ENCODE assay signal across 15 cellular contexts in genomic region chr12:124520896-124521295, GRCh38. TPM values are rescaled to one million over a fixed set of nuclear protein-coding genes. Genes with fewer than 3 reads are reported as not detected.
DNase-seq lines count a peak whose midpoint lies in the region; ATAC-seq and TF ChIP-seq lines count a peak whose summit lies in the region.
"Had no signal": no experiment of that assay in that cellular context is flagged by ENCODE, and none has a peak within 500 bp of the region (broad histone marks: within the 10 kb centered on the region; RNA-seq: fewer than 3 reads in every experiment).

No MANE protein-coding gene starts in this region.

- H3K9me3 ChIP-seq in SK-N-SH (no peaks in the 10 kb centered on the region), upper lobe of left lung (no peaks in the 10 kb centered on the region)

- ATAC-seq in SK-N-SH treated with all-trans-retinoic acid at 6 μM for 48 hours = no peak
- ATAC-seq in naive B cell (ENCODE audit: low read depth in 2 of 2) = no peak
- ATAC-seq in upper lobe of left lung (ENCODE audit: low FRiP score in 2 of 2) = no peak
- ATAC-seq: activated CD4-positive, CD25-positive, alpha-beta regulatory T cell treated with anti-CD3 and anti-CD28 coated beads, Interleukin-2, amount 50 U/mL, for 24 hours; activated T-cell treated with anti-CD3 and anti-CD28 coated beads, Interleukin-2, amount 50 U/mL, for 4 hours had no signal

- H3K4me1 ChIP-seq in SK-N-SH (ENCODE audit: control insufficient read depth in 1 of 2, insufficient read depth in 2 of 2, low read depth in 1 of 2, low read length in 1 of 2) (peaks cover 28 to 76% of the 10 kb centered on the region in 2 experiments), upper lobe of left lung (peaks cover 56 to 76% (median 73%) of the 10 kb centered on the region in 4 donors)

- H3K27me3 ChIP-seq in SK-N-SH (ENCODE audit: insufficient read depth) (no peaks in the 10 kb centered on the region), dorsolateral prefrontal cortex (no peaks in the 10 kb centered on the region), upper lobe of left lung (no peaks in the 10 kb centered on the region)

- H3K79me2 ChIP-seq in SK-N-SH (ENCODE audit: insufficient read depth) = peaks cover 82% of the 10 kb centered on the region

- peaks cover 0 to 17% (median 0%) of the 10 kb centered on the region in 3 donors for H3K27me3 Mint-ChIP-seq in naive B cell

- no peak for TF ChIP-seq POLR2A in upper lobe of left lung (IDR thresholded peaks at IDR 0.05)

- no peak for DNase-seq in SK-N-SH
- no peak for DNase-seq in dorsolateral prefrontal cortex
- DNase-seq in naive B cell = no peak
- no peak for DNase-seq in upper lobe of left lung
- no peak for DNase-seq in SHP77 (lab: John Stamatoyannopoulos, UW)
- no peak for DNase-seq in NK-92 treated with Interleukin-12 subunit alpha and Interleukin-12 subunit beta, amount 100 ng/mL, for 24 hours (lab: John Stamatoyannopoulos, UW)
- DNase-seq in NCI-H1105 (lab: John Stamatoyannopoulos, UW) = no peak
- DNase-seq: activated T-cell treated with anti-CD3 and anti-CD28 coated beads, Interleukin-2, amount 50 U/mL, for 4 hours; hypothalamus; mesendoderm; NCI-H187; NCI-H526 treated with DMSO at 0.1 percent for 48 hours; SIG-M5 had no signal

- intact Hi-C loops in dorsolateral prefrontal cortex (cut with DNase I) = no loop called here

- H3F3A ChIP-seq in SK-N-SH (replicated peaks; ENCODE audit: insufficient read depth) = peaks cover 38% of the 10 kb centered on the region

- POLR2A ChIA-PET in SK-N-SH (lab: Yijun Ruan, JAX) = interaction anchor here (1.6 kb wide), 1 partner anchor 17 kb away, joined by 6 read pairs; no protein-coding TSS in a partner anchor

- TF ChIP-seq EP300 in SK-N-SH (IDR thresholded peaks at IDR 0.05; ENCODE audit: borderline replicate concordance in 1 of 2, low read depth in 1 of 2, low read length in 1 of 2) (no peak), upper lobe of left lung (IDR thresholded peaks at IDR 0.05) (no peak)

- H3K36me3 ChIP-seq in SK-N-SH (replicated peaks in 1 of 2; ENCODE audit: control insufficient read depth in 1 of 2, insufficient read depth in 2 of 2, low read length in 1 of 2) (no peaks in the 10 kb centered on the region), upper lobe of left lung (no peaks in the 10 kb centered on the region)

- H3K36me3 Mint-ChIP-seq in naive B cell = peaks cover 0 to 3% of the 10 kb centered on the region in 2 donors

- peak overlapping the region in 4 of 6 donors; percentile 38 to 85 (median 52) for H3K27ac Mint-ChIP-seq in naive B cell

- TF ChIP-seq CTCF in SK-N-SH (IDR thresholded peaks at IDR 0.05) (no peak), dorsolateral prefrontal cortex (IDR thresholded peaks at IDR 0.05 in 54 of 56, conservative IDR thresholded peaks at IDR 0.05 in 2 of 56; ENCODE audit: low read depth in 1 of 56, partially characterized antibody in 56 of 56) (no peak), upper lobe of left lung (IDR thresholded peaks at IDR 0.05) (no peak)

- no peak overlapping the region for H3K4me2 ChIP-seq in SK-N-SH

- peaks cover 54 to 75% (median 69%) of the 10 kb centered on the region in 3 donors for H3K4me1 Mint-ChIP-seq in naive B cell

- H3K9me3 Mint-ChIP-seq in naive B cell = no peaks in the 10 kb centered on the region
- H3K9me3 Mint-ChIP-seq: activated T-cell treated with anti-CD3 and anti-CD28 coated beads, Interleukin-2, amount 50 U/mL, for 4 hours had no signal

- H3K27ac ChIP-seq in SK-N-SH (ENCODE audit: low read depth in 2 of 2, low read length in 1 of 2) = peak overlapping the region; percentile 90 to 99; a peak in 3 of 4 replicates
- peak overlapping the region in 49 of 59 donors; percentile 1 to 100 (median 99) for H3K27ac ChIP-seq in dorsolateral prefrontal cortex
- H3K27ac ChIP-seq in upper lobe of left lung = peak overlapping the region; percentile 86 to 95 (median 90)

- CTCF ChIA-PET in SK-N-SH (lab: Yijun Ruan, JAX) = interaction anchor here (0.7 kb wide), 1 partner anchor 34 kb away, joined by 3 read pairs; no protein-coding TSS in a partner anchor

- H3K4me3 ChIP-seq in SK-N-SH (ENCODE audit: low read depth in 2 of 2, low read length in 1 of 2) (no peak overlapping the region), dorsolateral prefrontal cortex (no peak overlapping the region), upper lobe of left lung (no peak overlapping the region)

- 83% methylated on average over 4 of the region's 9 CpGs for WGBS in SK-N-SH (ENCODE audit: low lambda C conversion rate)
- 59 to 61% methylated on average over 5 to 9 of the region's 9 CpGs for WGBS in upper lobe of left lung, 2 donors

- H3K4me3 Mint-ChIP-seq in naive B cell = peak overlapping the region in 4 of 8 donors; percentile 3 to 69 (median 13)
- H3K4me3 Mint-ChIP-seq: activated T-cell treated with anti-CD3 and anti-CD28 coated beads, Interleukin-2, amount 50 U/mL, for 4 hours had no signal

- no peak for TF ChIP-seq RAD21 in SK-N-SH (IDR thresholded peaks at IDR 0.05; ENCODE audit: low read length)

- H3K9ac ChIP-seq in SK-N-SH = no peak overlapping the region; the same call in 1 of the 2 replicates

- no peaks in the 10 kb centered on the region for H3K9me2 ChIP-seq in SK-N-SH

- peaks cover 74% of the 10 kb centered on the region for H4K20me1 ChIP-seq in SK-N-SH (ENCODE audit: insufficient read depth)

- H2AFZ ChIP-seq in SK-N-SH (ENCODE audit: low read depth) = no peak overlapping the region

TF ChIP-seq in SK-N-SH, 30 proteins besides CTCF, POLR2A, EP300 and RAD21:
- TF ChIP-seq FOXJ3 (CRISPR knock-in tag; IDR thresholded peaks at IDR 0.05) (0 out of 2 replicates have a peak, but pooled peaks have one; percentile 10), GATA2 (CRISPR knock-in tag; IDR thresholded peaks at IDR 0.05) (no peak)

TF ChIP-seq in SK-N-SH treated with all-trans-retinoic acid at 6 μM for 48 hours, 23 proteins besides CTCF, POLR2A, EP300 and RAD21 (continues in another document):
- no peak for TF ChIP-seq CSRNP3 (CRISPR knock-in tag; IDR thresholded peaks at IDR 0.05)
- no peak for TF ChIP-seq TCF4 (CRISPR knock-in tag; IDR thresholded peaks at IDR 0.05; ENCODE audit: borderline replicate concordance)
- no peak for TF ChIP-seq ISL1 (CRISPR knock-in tag; IDR thresholded peaks at IDR 0.05)
- TF ChIP-seq PPARA (CRISPR knock-in tag; IDR thresholded peaks at IDR 0.05; ENCODE audit: borderline replicate concordance) = no peak
- no peak for TF ChIP-seq ZFP30 (CRISPR knock-in tag; IDR thresholded peaks at IDR 0.05)
- TF ChIP-seq PATZ1 (CRISPR knock-in tag; IDR thresholded peaks at IDR 0.05; ENCODE audit: borderline replicate concordance) = no peak
- TF ChIP-seq POU6F1 (CRISPR knock-in tag; IDR thresholded peaks at IDR 0.05; ENCODE audit: borderline replicate concordance, low read depth) = no peak
- TF ChIP-seq GLIS3 (CRISPR knock-in tag; IDR thresholded peaks at IDR 0.05) = no peak
- no peak for TF ChIP-seq OSR1 (CRISPR knock-in tag; IDR thresholded peaks at IDR 0.05)

RNA-seq across cellular contexts. Expression of gene NCOR2, which starts 46.5 kb away (rescaled TPM):
- polyA plus RNA-seq in SK-N-SH (2012; rRNA removed) (9.1 and 19.0 TPM in 2 replicates), naive B cell (ENCODE audit: low read depth in 6 of 6) (10 to 100 TPM in 1 of 6 donors, 1 to 10 TPM in 5; 2.4 to 15.8 (median 4.0) TPM)
- 14.3 and 16.0 TPM in 2 replicates for polyA plus RNA-seq in SK-N-SH (2012; cell fraction: cytosol; rRNA removed)
- polyA plus RNA-seq in SK-N-SH (2012; cell fraction: nucleus; rRNA removed) = 61.3 and 99.7 TPM in 2 replicates
- total RNA-seq in dorsolateral prefrontal cortex (100 to 1,000 TPM; 202 to 379 (median 273) TPM), upper lobe of left lung (100 to 1,000 TPM; 188 to 603 (median 373) TPM)
